8 cellular contexts compared by ENCODE assay signal in genomic region chr11:35040221-35040942, GRCh38.
DNase-seq lines count a peak whose midpoint lies in the region; ATAC-seq and TF ChIP-seq lines count a peak whose summit lies in the region.

No MANE protein-coding gene starts in this region.

- H3K9me3 Mint-ChIP-seq in GM23338, result no peaks in the 10 kb centered on the region

- H3K4me1 Mint-ChIP-seq in GM23338, result no peaks in the 10 kb centered on the region

- H2AFZ ChIP-seq in GM23338, result no peak overlapping the region

- 39 to 56% methylated on average over 12 of the region's 12 CpGs for WGBS in esophagus, 2 donors
- 88 to 89% (median 89%) methylated on average over 12 of the region's 12 CpGs for WGBS in ovary, 3 donors

- TF ChIP-seq CTCF in GM23338 (conservative IDR thresholded peaks at IDR 0.05; ENCODE audit: low read depth in 2 of 2) (no peak), ovary (IDR thresholded peaks at IDR 0.05) (no peak)

- no peaks in the 10 kb centered on the region for H4K20me1 ChIP-seq in GM23338 (replicated peaks; ENCODE audit: insufficient read depth)

- ATAC-seq in GM19455 (IDR thresholded peaks at IDR 0.05; ENCODE audit: unreplicated experiment) (peak; percentile 69), HG03520 (IDR thresholded peaks at IDR 0.05; ENCODE audit: unreplicated experiment) (peak; percentile 67), GM23338 (no peak)

- H3K27ac ChIP-seq in esophagus (ENCODE audit: low read depth in 2 of 2, low read length in 1 of 2) (peak overlapping the region; percentile 53 to 82), GM23338 (ENCODE audit: low read depth) (no peak overlapping the region), ovary (no peak overlapping the region)

- H3K27me3 ChIP-seq in esophagus (ENCODE audit: control insufficient read depth in 1 of 2, insufficient read depth in 2 of 2, low read length in 2 of 2) (no peaks in the 10 kb centered on the region), GM23338 (ENCODE audit: insufficient read depth) (no peaks in the 10 kb centered on the region), ovary (no peaks in the 10 kb centered on the region)

- H3K9me3 ChIP-seq in esophagus (ENCODE audit: control insufficient read depth in 2 of 2, insufficient read depth in 1 of 2, low read depth in 1 of 2, low read length in 1 of 2) (no peaks in the 10 kb centered on the region), ovary (no peaks in the 10 kb centered on the region)

- no peaks in the 10 kb centered on the region for H3F3A ChIP-seq in GM23338 (replicated peaks; ENCODE audit: low read depth)

- no peak for TF ChIP-seq POLR2A in ovary (IDR thresholded peaks at IDR 0.05)

- no peaks in the 10 kb centered on the region for H3K27me3 Mint-ChIP-seq in GM23338 (ENCODE audit: insufficient read depth, low read depth, poor library complexity)

- DNase-seq in Ammon's horn (ENCODE audit: low spot score), result peak; percentile 35
- DNase-seq in activated CD4-positive, alpha-beta T cell treated with anti-CD3 and anti-CD28 coated beads for 24 hours (ENCODE audit: low read depth in 2 of 2), result peak; percentile 31 to 46
- peak in 2 of 3 donors; percentile 28 to 43 for DNase-seq in stimulated activated CD4-positive, alpha-beta T cell treated with anti-CD3 and anti-CD28 coated beads, TNF-alpha, amount 100 ng/mL, for 48 hours (ENCODE audit: low read depth in 3 of 3)
- no peak for DNase-seq in GM23338 (ENCODE audit: low spot score)
- no peak for DNase-seq in ovary

- H3K79me2 ChIP-seq in GM23338 (replicated peaks; ENCODE audit: insufficient read depth), result no peaks in the 10 kb centered on the region

- H3K27ac Mint-ChIP-seq in GM23338, result no peak overlapping the region

- H3K4me3 Mint-ChIP-seq in GM23338, result no peak overlapping the region

- H3K4me1 ChIP-seq in esophagus (ENCODE audit: control insufficient read depth in 2 of 2, insufficient read depth in 2 of 2, low read length in 1 of 2) (no peaks in the 10 kb centered on the region), GM23338 (ENCODE audit: insufficient read depth) (no peaks in the 10 kb centered on the region), ovary (ENCODE audit: insufficient read depth) (no peaks in the 10 kb centered on the region)

- no peak overlapping the region for H3K4me2 ChIP-seq in GM23338

- H3K4me3 ChIP-seq in esophagus (ENCODE audit: low read depth in 1 of 2, low read length in 2 of 2) (peak overlapping the region in 1 of 2 donors; percentile 13), GM23338 (no peak overlapping the region), ovary (no peak overlapping the region)

- TF ChIP-seq EP300 in ovary (IDR thresholded peaks at IDR 0.05), result no peak

- H3K36me3 ChIP-seq in esophagus (ENCODE audit: control insufficient read depth in 2 of 2, insufficient read depth in 2 of 2, low read length in 1 of 2), result no peaks in the 10 kb centered on the region
- no peaks in the 10 kb centered on the region for H3K36me3 ChIP-seq in GM23338 (ENCODE audit: insufficient read depth)
- H3K36me3 ChIP-seq in ovary, result no peaks in the 10 kb centered on the region

- H3K9me2 ChIP-seq in GM23338 (ENCODE audit: insufficient read depth), result peaks cover 25% of the 10 kb centered on the region; the same call in 1 of the 2 replicates

- intact Hi-C loops in ovary (cut with DNase I), result no loop called here

- no peaks in the 10 kb centered on the region for H3K36me3 Mint-ChIP-seq in GM23338 (ENCODE audit: low read depth)

TF ChIP-seq in GM23338, 12 proteins besides CTCF, POLR2A, EP300 and RAD21 (continues in another document):
- no peak for TF ChIP-seq REST (IDR thresholded peaks at IDR 0.05; ENCODE audit: unreplicated experiment)
- no peak for TF ChIP-seq POLR2AphosphoS5 (IDR thresholded peaks at IDR 0.05; ENCODE audit: low read depth)
- TF ChIP-seq STAT1 (IDR thresholded peaks at IDR 0.05; ENCODE audit: unreplicated experiment), result no peak
- no peak for TF ChIP-seq ETS1 (IDR thresholded peaks at IDR 0.05)

Comparison
In these comparisons a context has a peak if more than half of its experiments do, and no peak if none do; other contexts are left out.
1. DNase-seq: peak in Ammon's horn (single experiment), activated CD4-positive, alpha-beta T cell treated with anti-CD3 and anti-CD28 coated beads for 24 hours (2 of 2) and stimulated activated CD4-positive, alpha-beta T cell treated with anti-CD3 and anti-CD28 coated beads, TNF-alpha, amount 100 ng/mL, for 48 hours (2 of 3); none in GM23338 (single experiment) and ovary (0 of 5).
2. H3K27ac ChIP-seq: peak in esophagus (2 of 2); none in GM23338 (single experiment) and ovary (0 of 2).